In genomic region chr10:46064269-46064817, GRCh38 we compare ENCODE assay signal across 16 cellular contexts. TPM values are rescaled to one million over a fixed set of nuclear protein-coding genes. Genes with fewer than 3 reads are reported as not detected.
DNase-seq lines count a peak whose midpoint lies in the region; ATAC-seq and TF ChIP-seq lines count a peak whose summit lies in the region.
"Had no signal": no experiment of that assay in that cellular context is flagged by ENCODE, and none has a peak within 500 bp of the region (broad histone marks: within the 10 kb centered on the region; RNA-seq: fewer than 3 reads in every experiment).

No MANE protein-coding gene starts in this region.

- DNase-seq in DMS53 (lab: John Stamatoyannopoulos, UW) (peak; percentile 27), PC-3 (peak; percentile 7), left lobe of liver (ENCODE audit: low spot score) (peak; percentile 21), prostate gland (ENCODE audit: low spot score) (no peak), DMS79 treated with DMSO at 0.1 percent for 48 hours (lab: John Stamatoyannopoulos, UW) (no peak)
- DNase-seq: BE2C; CD8-positive, alpha-beta T cell; COR-L47; DMS153; GM23248; H9 had no signal

- no peak for TF ChIP-seq CTCF in PC-3 (conservative IDR thresholded peaks at IDR 0.05; ENCODE audit: low read depth, low read length)
- TF ChIP-seq CTCF in prostate gland (IDR thresholded peaks at IDR 0.05): no peak

- no peaks in the 10 kb centered on the region for H3K9me3 ChIP-seq in PC-3 (ENCODE audit: low read length)
- no peaks in the 10 kb centered on the region for H3K9me3 ChIP-seq in prostate gland
- H3K9me3 ChIP-seq: A549, BE2C had no signal

- H3K4me2 ChIP-seq in PC-3 (ENCODE audit: low read length): no peak overlapping the region
- H3K4me2 ChIP-seq: A549 had no signal

- H2AFZ ChIP-seq in PC-3 (ENCODE audit: low read length): no peak overlapping the region
- H2AFZ ChIP-seq: GM23248 had no signal

- 67% methylated on average over 1 of the region's 1 CpG for WGBS in prostate gland

- H3K79me2 ChIP-seq in PC-3 (ENCODE audit: low read length): no peaks in the 10 kb centered on the region

- no peak overlapping the region for H3K9ac ChIP-seq in PC-3 (ENCODE audit: low read length)
- H3K9ac ChIP-seq: GM23248 had no signal

- no peak overlapping the region for H3K4me3 ChIP-seq in PC-3 (ENCODE audit: low read length)
- H3K4me3 ChIP-seq in prostate gland: no peak overlapping the region
- H3K4me3 ChIP-seq: A549, GM23248 had no signal

- no peaks in the 10 kb centered on the region for H3K36me3 ChIP-seq in PC-3 (ENCODE audit: low read depth, low read length)
- no peaks in the 10 kb centered on the region for H3K36me3 ChIP-seq in prostate gland
- H3K36me3 ChIP-seq: BE2C had no signal

- H3F3A ChIP-seq in PC-3 (ENCODE audit: low read length, unreplicated experiment): no peaks in the 10 kb centered on the region

- H3K9me2 ChIP-seq in PC-3 (replicated peaks; ENCODE audit: low read length): no peaks in the 10 kb centered on the region

- no peak for TF ChIP-seq POLR2A in prostate gland (IDR thresholded peaks at IDR 0.05)

- ATAC-seq in PC-3 (no peak), left lobe of liver (no peak), HG03159 (IDR thresholded peaks at IDR 0.05; ENCODE audit: unreplicated experiment) (no peak), GM21447 (IDR thresholded peaks at IDR 0.05; ENCODE audit: unreplicated experiment) (no peak)
- ATAC-seq: A549; CD8-positive, alpha-beta T cell had no signal

- H3K27ac ChIP-seq in PC-3 (ENCODE audit: low read length) (no peak overlapping the region), prostate gland (peak overlapping the region; percentile 69 to 79)
- H3K27ac ChIP-seq: A549, GM23248 had no signal

- H3K27me3 ChIP-seq in PC-3 (ENCODE audit: low read length): no peaks in the 10 kb centered on the region
- no peaks in the 10 kb centered on the region for H3K27me3 ChIP-seq in prostate gland (replicated peaks; ENCODE audit: insufficient read depth)

- H3K4me1 ChIP-seq in PC-3 (ENCODE audit: insufficient read depth, low read length) (no peaks in the 10 kb centered on the region), prostate gland (replicated peaks) (peaks cover 3% of the 10 kb centered on the region)
- H3K4me1 ChIP-seq: A549, BE2C had no signal

- intact Hi-C loops in PC-3 (cut with micrococcal nuclease) (no loop called here), prostate gland (cut with DNase I) (no loop called here)

- POLR2A ChIA-PET in PC-3 (lab: Charles Lee; ENCODE audit: unreplicated experiment): no interaction called here

- CTCF ChIA-PET in PC-3 (lab: Charles Lee): no interaction called here

- no TSS peak for BruUV-seq in PC-3 (replicated peaks; lab: Mats Ljungman, UMichigan)

- H4K20me1 ChIP-seq in PC-3 (ENCODE audit: low read length): no peaks in the 10 kb centered on the region

RNA-seq across cellular contexts. Expression of gene MSMB, which starts 18.3 kb away (rescaled TPM):
- total RNA-seq in PC-3 (2014; rRNA removed) (not detected in 2 replicates), left lobe of liver (not detected), prostate gland (1,000 to 10,000 TPM; 1,381 to 2,749 TPM)
- total RNA-seq: CD8-positive, alpha-beta T cell; Daoy; GM23248; H9; HT1080 had no signal

RNA-seq across cellular contexts. Expression of gene NCOA4, which starts 33.9 kb away (rescaled TPM):
- total RNA-seq in PC-3 (2014; rRNA removed) (60.0 and 61.7 TPM in 2 replicates), left lobe of liver (192 TPM), prostate gland (100 to 1,000 TPM; 131 to 434 TPM)

Comparison
In these comparisons a context has a peak if more than half of its experiments do, and no peak if none do; other contexts are left out.
1. DNase-seq: peak in DMS53 (single experiment), PC-3 (single experiment) and left lobe of liver (single experiment); none in prostate gland (single experiment) and DMS79 treated with DMSO at 0.1 percent for 48 hours (single experiment).
2. RNA of gene MSMB, which starts 18.3 kb away (total RNA-seq): 1,381 to 2,749 TPM in prostate gland; not detected in left lobe of liver (single experiment) and not detected in PC-3; every median in the first group is over 1,000 times any median in the second.